ENCODE assay signal across 34 cellular contexts in genomic region chr5:61455179-61456006, GRCh38.
"Had no signal": no experiment of that assay in that cellular context is flagged by ENCODE, and none has a peak within 500 bp of the region (broad histone marks: within the 10 kb centered on the region; RNA-seq: fewer than 3 reads in every experiment).

No MANE protein-coding gene starts in this region.

- H3K4me3 ChIP-seq: breast epithelium, gastroesophageal sphincter, left lung, lower lobe of right lung, mucosa of descending colon, pancreas, psoas muscle, sigmoid colon, thyroid gland, upper lobe of left lung had no signal

- H3K4me1 ChIP-seq: breast epithelium had no signal

- H3K27me3 ChIP-seq: breast epithelium, gastroesophageal sphincter, left lung, pancreas, sigmoid colon, thyroid gland, upper lobe of left lung had no signal

- H3K36me3 Mint-ChIP-seq: activated naive CD4-positive, alpha-beta T cell treated with anti-CD3 and anti-CD28 coated beads, Interleukin-2, amount 50 U/mL, for 72 hours; stimulated activated memory B cell treated with anti-CD40 and anti-IgM and Interleukin-4, amounts not matched to agents 10 μg/mL and 1 μg/mL and 100 μg/mL, for 72 hours had no signal

- H3K36me3 ChIP-seq: breast epithelium, gastroesophageal sphincter, left lung, lower lobe of right lung, pancreas, sigmoid colon, thyroid gland, upper lobe of left lung had no signal

- H3K4me3 Mint-ChIP-seq: activated CD8-positive, alpha-beta T cell treated with anti-CD3 and anti-CD28 coated beads for 36 hours; dendritic cell treated with granulocyte-macrophage colony-stimulating factor and Interleukin-4, amounts not matched to agents 40 ng/mL and 50 ng/mL, for 4 days; nephron; stimulated activated memory B cell treated with anti-CD40 and anti-IgM and Interleukin-4, amounts not matched to agents 10 μg/mL and 1 μg/mL and 100 μg/mL, for 72 hours; stimulated activated naive CD8-positive, alpha-beta T cell treated with anti-CD3 and anti-CD28 coated beads, Interleukin-15, amount 100 ng/mL, for 72 hours; T-helper 17 cell had no signal

- H3K9me3 ChIP-seq: breast epithelium, gastroesophageal sphincter, left lung, lower lobe of right lung, mucosa of descending colon, pancreas, psoas muscle, sigmoid colon, thyroid gland, upper lobe of left lung had no signal

- H3K27ac Mint-ChIP-seq: activated CD8-positive, alpha-beta T cell treated with anti-CD3 and anti-CD28 coated beads for 36 hours; activated naive CD4-positive, alpha-beta T cell treated with anti-CD3 and anti-CD28 coated beads, Interleukin-2, amount 50 U/mL, for 72 hours; activated T-helper 2 cell treated with anti-CD3 and anti-CD28 coated beads, Interferon-gamma antibody, Interleukin-2, Interleukin-4, amounts not matched to agents 10 μg/mL and 5 μg/mL and 100 μg/mL, durations not matched to agents 14 hours and 24 hours and 36 hours; dendritic cell treated with granulocyte-macrophage colony-stimulating factor and Interleukin-4, amounts not matched to agents 40 ng/mL and 50 ng/mL, for 4 days; nephron; stimulated activated memory B cell treated with anti-CD40 and anti-IgM and Interleukin-4, amounts not matched to agents 10 μg/mL and 1 μg/mL and 100 μg/mL, for 72 hours; stimulated activated naive CD8-positive, alpha-beta T cell treated with anti-CD3 and anti-CD28 coated beads, Interleukin-15, amount 100 ng/mL, for 72 hours; T-helper 17 cell had no signal

- FAIRE-seq: pancreas, small intestine had no signal

- DNase-seq: activated CD4-positive, alpha-beta T cell treated with anti-CD3 and anti-CD28 coated beads for 1 hour; activated CD4-positive, alpha-beta T cell treated with anti-CD3 and anti-CD28 coated beads, Interleukin-2, amount 50 U/mL, for 1 hour; activated CD8-positive, alpha-beta T cell treated with anti-CD3 and anti-CD28 coated beads for 36 hours; activated naive CD4-positive, alpha-beta T cell; activated T-cell treated with anti-CD3 and anti-CD28 coated beads, Interleukin-2, amount 50 U/mL, for 48 hours; central memory CD4-positive, alpha-beta T cell; head of caudate nucleus; hippocampal formation; kidney glomerular epithelial cell; left lung; lower lobe of right lung; mesenchymal stem cell; mucosa of descending colon; pancreas; psoas muscle; sigmoid colon; small intestine; stimulated activated CD4-positive, alpha-beta T cell treated with anti-CD3 and anti-CD28 coated beads, Interleukin-1b, Interleukin-23, amount 100 ng/mL, for 48 hours; stimulated activated CD4-positive, alpha-beta T cell treated with anti-CD3 and anti-CD28 coated beads, Interleukin-4, amount 100 ng/mL, for 4 hours; stimulated activated CD8-positive, alpha-beta memory T cell treated with anti-CD3 and anti-CD28 coated beads, Interleukin-4, amount 100 ng/mL, for 48 hours; stimulated activated naive CD8-positive, alpha-beta T cell treated with anti-CD3 and anti-CD28 coated beads, Interleukin-15, amount 100 ng/mL, for 72 hours; SW 1271; T-helper 17 cell; T1000; thyroid gland; upper lobe of left lung had no signal

- H3K27ac ChIP-seq: breast epithelium, epithelial cell of prostate, gastroesophageal sphincter, left lung, lower lobe of right lung, pancreas, psoas muscle, sigmoid colon, thyroid gland, upper lobe of left lung had no signal

- H3K9me3 Mint-ChIP-seq: activated CD8-positive, alpha-beta T cell treated with anti-CD3 and anti-CD28 coated beads for 36 hours; activated naive CD4-positive, alpha-beta T cell treated with anti-CD3 and anti-CD28 coated beads, Interleukin-2, amount 50 U/mL, for 72 hours; activated T-helper 2 cell treated with anti-CD3 and anti-CD28 coated beads, Interferon-gamma antibody, Interleukin-2, Interleukin-4, amounts not matched to agents 10 μg/mL and 5 μg/mL and 100 μg/mL, durations not matched to agents 14 hours and 24 hours and 36 hours; dendritic cell treated with granulocyte-macrophage colony-stimulating factor and Interleukin-4, amounts not matched to agents 40 ng/mL and 50 ng/mL, for 4 days; nephron; stimulated activated memory B cell treated with anti-CD40 and anti-IgM and Interleukin-4, amounts not matched to agents 10 μg/mL and 1 μg/mL and 100 μg/mL, for 72 hours; stimulated activated naive CD8-positive, alpha-beta T cell treated with anti-CD3 and anti-CD28 coated beads, Interleukin-15, amount 100 ng/mL, for 72 hours had no signal

- H3K27me3 Mint-ChIP-seq: activated CD8-positive, alpha-beta T cell treated with anti-CD3 and anti-CD28 coated beads for 36 hours; dendritic cell treated with granulocyte-macrophage colony-stimulating factor and Interleukin-4, amounts not matched to agents 40 ng/mL and 50 ng/mL, for 4 days; stimulated activated memory B cell treated with anti-CD40 and anti-IgM and Interleukin-4, amounts not matched to agents 10 μg/mL and 1 μg/mL and 100 μg/mL, for 72 hours; stimulated activated naive CD8-positive, alpha-beta T cell treated with anti-CD3 and anti-CD28 coated beads, Interleukin-15, amount 100 ng/mL, for 72 hours; T-helper 17 cell had no signal
